17 cellular contexts compared by ENCODE assay signal in genomic region chr7:86320886-86321285, GRCh38.
DNase-seq lines count a peak whose midpoint lies in the region; ATAC-seq and TF ChIP-seq lines count a peak whose summit lies in the region.
"Had no signal": no experiment of that assay in that cellular context is flagged by ENCODE, and none has a peak within 500 bp of the region (broad histone marks: within the 10 kb centered on the region; RNA-seq: fewer than 3 reads in every experiment).

No MANE protein-coding gene starts in this region.

- H2BK15ac ChIP-seq in neuronal stem cell (ENCODE audit: low read length): no peak overlapping the region

- H4K20me1 ChIP-seq in smooth muscle cell (ENCODE audit: low read depth): no peaks in the 10 kb centered on the region

- no peak overlapping the region for H4K91ac ChIP-seq in neuronal stem cell (ENCODE audit: low read depth, low read length, poor library complexity)

- H3K4me1 Mint-ChIP-seq in activated T-helper 1 cell treated with anti-CD3 and anti-CD28 coated beads, Interleukin-12 subunit alpha, Interleukin-12 subunit beta, Interleukin-2, Interleukin-4 antibody, amounts not matched to agents 30 ng/mL and 10 ng/mL and 1 ng/mL, durations not matched to agents 14 hours and 24 hours and 36 hours (ENCODE audit: low read depth): no peaks in the 10 kb centered on the region
- H3K4me1 Mint-ChIP-seq: B cell had no signal

- H3K4me3 ChIP-seq in HAP-1 (no peak overlapping the region), neuronal stem cell (ENCODE audit: low read length in 2 of 2) (no peak overlapping the region), smooth muscle cell (no peak overlapping the region)
- H3K4me3 ChIP-seq: GM12878, GM23248 had no signal

- no peaks in the 10 kb centered on the region for H3K27me3 ChIP-seq in HAP-1 (ENCODE audit: low read depth)
- H3K27me3 ChIP-seq in neuronal stem cell (ENCODE audit: control insufficient read depth in 3 of 3, insufficient read depth in 3 of 3, low read depth in 1 of 3, low read length in 3 of 3): no peaks in the 10 kb centered on the region
- no peaks in the 10 kb centered on the region for H3K27me3 ChIP-seq in smooth muscle cell (ENCODE audit: low read depth)

- no peak overlapping the region for H2BK5ac ChIP-seq in neuronal stem cell (ENCODE audit: low read length)

- no peaks in the 10 kb centered on the region for H3K79me2 ChIP-seq in smooth muscle cell (ENCODE audit: low read depth)

- H3K9ac ChIP-seq in neuronal stem cell (ENCODE audit: low read depth, low read length, poor library complexity) (no peak overlapping the region), smooth muscle cell (ENCODE audit: low read depth) (no peak overlapping the region)
- H3K9ac ChIP-seq: GM23248 had no signal

- peaks cover 4% of the 10 kb centered on the region for H3K9me3 Mint-ChIP-seq in activated T-helper 1 cell treated with anti-CD3 and anti-CD28 coated beads, Interleukin-12 subunit alpha, Interleukin-12 subunit beta, Interleukin-2, Interleukin-4 antibody, amounts not matched to agents 30 ng/mL and 10 ng/mL and 1 ng/mL, durations not matched to agents 14 hours and 24 hours and 36 hours
- H3K9me3 Mint-ChIP-seq: CD4-positive, alpha-beta T cell had no signal

- no CpG with 5 or more reads among the region's 1 CpG for WGBS in neuronal stem cell (ENCODE audit: extremely low coverage in 2 of 2, insufficient read length in 2 of 2, insufficient replicate concordance in 1 of 2), 2 donors
- WGBS in smooth muscle cell (ENCODE audit: low lambda C conversion rate): 100% methylated on average over 1 of the region's 1 CpG

- H2BK120ac ChIP-seq in neuronal stem cell (ENCODE audit: low read depth, low read length): no peak overlapping the region

- peak; percentile 41 to 84 for DNase-seq in HAP-1 (ENCODE audit: low spot score in 2 of 2)
- peak; percentile 80 for DNase-seq in NCI-H526 treated with DMSO at 0.1 percent for 48 hours (lab: John Stamatoyannopoulos, UW)
- peak; percentile 33 for DNase-seq in left kidney (ENCODE audit: low read depth, low spot score)
- peak; percentile 21 for DNase-seq in neuronal stem cell (ENCODE audit: low spot score)
- no peak for DNase-seq in smooth muscle cell (lab: John Stamatoyannopoulos, UW; ENCODE audit: unreplicated experiment)
- DNase-seq in NCI-H187 (lab: John Stamatoyannopoulos, UW): no peak
- no peak for DNase-seq in activated T-helper 1 cell treated with anti-CD3 and anti-CD28 coated beads, Interleukin-12 subunit alpha, Interleukin-12 subunit beta, Interleukin-2, Interleukin-4 antibody, amounts not matched to agents 30 ng/mL and 10 ng/mL and 1 ng/mL, durations not matched to agents 14 hours and 24 hours and 36 hours (ENCODE audit: low spot score)
- DNase-seq: ACHN; C1 segment of cervical spinal cord; Calu3; CD4-positive, alpha-beta T cell; DMS 273 treated with DMSO at 0.1 percent for 48 hours; GM23248 had no signal

- peak overlapping the region; percentile 11 for H3K4me2 ChIP-seq in neuronal stem cell (ENCODE audit: insufficient read depth, low read length, poor library complexity, severe bottlenecking)
- no peak overlapping the region for H3K4me2 ChIP-seq in smooth muscle cell

- no peak overlapping the region for H3K27ac ChIP-seq in neuronal stem cell (replicated peaks; ENCODE audit: low read length)
- H3K27ac ChIP-seq in smooth muscle cell (ENCODE audit: low read depth): no peak overlapping the region
- H3K27ac ChIP-seq: GM23248, HL-60 had no signal

- peaks cover 14% of the 10 kb centered on the region for H3K4me1 ChIP-seq in HAP-1
- H3K4me1 ChIP-seq in neuronal stem cell (ENCODE audit: control insufficient read depth in 2 of 2, insufficient read depth in 1 of 2, low read depth in 1 of 2, low read length in 2 of 2): peaks cover 2 to 19% of the 10 kb centered on the region in 2 donors
- H3K4me1 ChIP-seq in smooth muscle cell (ENCODE audit: low read depth): no peaks in the 10 kb centered on the region

- H3K14ac ChIP-seq in neuronal stem cell (ENCODE audit: low read length): no peak overlapping the region

- no peak for ATAC-seq in HG02623 (IDR thresholded peaks at IDR 0.05; ENCODE audit: unreplicated experiment)
- ATAC-seq: GM12878 had no signal

- H3K4me3 Mint-ChIP-seq in activated T-helper 1 cell treated with anti-CD3 and anti-CD28 coated beads, Interleukin-12 subunit alpha, Interleukin-12 subunit beta, Interleukin-2, Interleukin-4 antibody, amounts not matched to agents 30 ng/mL and 10 ng/mL and 1 ng/mL, durations not matched to agents 14 hours and 24 hours and 36 hours: no peak overlapping the region
- H3K4me3 Mint-ChIP-seq: B cell; CD4-positive, alpha-beta T cell had no signal

- no peak overlapping the region for H3K4ac ChIP-seq in neuronal stem cell (ENCODE audit: low read length)

- H3K36me3 Mint-ChIP-seq in activated T-helper 1 cell treated with anti-CD3 and anti-CD28 coated beads, Interleukin-12 subunit alpha, Interleukin-12 subunit beta, Interleukin-2, Interleukin-4 antibody, amounts not matched to agents 30 ng/mL and 10 ng/mL and 1 ng/mL, durations not matched to agents 14 hours and 24 hours and 36 hours (ENCODE audit: low read depth): no peaks in the 10 kb centered on the region

- no peak overlapping the region for H2BK12ac ChIP-seq in neuronal stem cell (ENCODE audit: low read length)

- H3K27ac Mint-ChIP-seq in activated T-helper 1 cell treated with anti-CD3 and anti-CD28 coated beads, Interleukin-12 subunit alpha, Interleukin-12 subunit beta, Interleukin-2, Interleukin-4 antibody, amounts not matched to agents 30 ng/mL and 10 ng/mL and 1 ng/mL, durations not matched to agents 14 hours and 24 hours and 36 hours: no peak overlapping the region
- H3K27ac Mint-ChIP-seq: B cell; CD4-positive, alpha-beta T cell had no signal

- H4K8ac ChIP-seq in neuronal stem cell (ENCODE audit: low read depth, low read length): no peak overlapping the region

- no peaks in the 10 kb centered on the region for H3F3A ChIP-seq in smooth muscle cell (ENCODE audit: low read depth)

- H3K9me3 ChIP-seq in HAP-1 (no peaks in the 10 kb centered on the region), neuronal stem cell (replicated peaks in 1 of 2; ENCODE audit: control insufficient read depth in 2 of 2, insufficient read depth in 1 of 2, low read depth in 1 of 2, low read length in 2 of 2) (peaks cover 0 to 9% of the 10 kb centered on the region in 2 donors), smooth muscle cell (replicated peaks; ENCODE audit: low read depth) (no peaks in the 10 kb centered on the region)

- in situ Hi-C loops in HAP-1 (cut with MboI; ENCODE audit: low sequenced_read_pairs): no loop called here

- H2AK5ac ChIP-seq in neuronal stem cell (ENCODE audit: low read depth, low read length): no peak overlapping the region

- no peak overlapping the region for H2AFZ ChIP-seq in neuronal stem cell (ENCODE audit: low read length)
- no peak overlapping the region for H2AFZ ChIP-seq in smooth muscle cell (ENCODE audit: low read depth)
- H2AFZ ChIP-seq: GM23248 had no signal

- H3K36me3 ChIP-seq in HAP-1 (replicated peaks) (no peaks in the 10 kb centered on the region), neuronal stem cell (replicated peaks in 1 of 2; ENCODE audit: control insufficient read depth in 2 of 2, insufficient read depth in 2 of 2, low read length in 2 of 2) (no peaks in the 10 kb centered on the region), smooth muscle cell (ENCODE audit: low read depth) (no peaks in the 10 kb centered on the region)

- intact Hi-C loops in activated T-helper 1 cell treated with anti-CD3 and anti-CD28 coated beads, Interleukin-12 subunit alpha, Interleukin-12 subunit beta, Interleukin-2, Interleukin-4 antibody, amounts not matched to agents 30 ng/mL and 10 ng/mL and 1 ng/mL, durations not matched to agents 14 hours and 24 hours and 36 hours (cut with micrococcal nuclease): no loop called here

- H3K18ac ChIP-seq in neuronal stem cell (ENCODE audit: low read length): no peak overlapping the region

- no peaks in the 10 kb centered on the region for H3K79me1 ChIP-seq in neuronal stem cell (ENCODE audit: low read depth, low read length)

- no peak overlapping the region for H3K23ac ChIP-seq in neuronal stem cell (ENCODE audit: low read depth, low read length, poor library complexity)

- no peak for TF ChIP-seq CTCF in smooth muscle cell (IDR thresholded peaks at IDR 0.05; ENCODE audit: borderline replicate concordance, insufficient read depth, poor library complexity, severe bottlenecking)

- H3K27me3 Mint-ChIP-seq in activated T-helper 1 cell treated with anti-CD3 and anti-CD28 coated beads, Interleukin-12 subunit alpha, Interleukin-12 subunit beta, Interleukin-2, Interleukin-4 antibody, amounts not matched to agents 30 ng/mL and 10 ng/mL and 1 ng/mL, durations not matched to agents 14 hours and 24 hours and 36 hours (ENCODE audit: insufficient read depth): no peaks in the 10 kb centered on the region
- H3K27me3 Mint-ChIP-seq: B cell; CD4-positive, alpha-beta T cell had no signal

Comparison
In these comparisons a context has a peak if more than half of its experiments do, and no peak if none do; other contexts are left out.
1. DNase-seq: peak in HAP-1 (2 of 2), NCI-H526 treated with DMSO at 0.1 percent for 48 hours (single experiment), left kidney (single experiment) and neuronal stem cell (single experiment); none in smooth muscle cell (single experiment), NCI-H187 (0 of 2) and activated T-helper 1 cell treated with anti-CD3 and anti-CD28 coated beads, Interleukin-12 subunit alpha, Interleukin-12 subunit beta, Interleukin-2, Interleukin-4 antibody, amounts not matched to agents 30 ng/mL and 10 ng/mL and 1 ng/mL, durations not matched to agents 14 hours and 24 hours and 36 hours (single experiment).